2 cellular contexts compared by ENCODE assay signal in genomic region chr12:69837191-69838085, GRCh38.
A peak's percentile ranks its signal among the peaks of the same experiment; 100 is the strongest.
TF ChIP-seq lines count a peak whose summit lies in the region.

No MANE protein-coding gene starts in this region.

TF ChIP-seq in K562, 482 proteins besides CTCF, POLR2A, EP300 and RAD21:
- TF ChIP-seq C11orf30 (IDR thresholded peaks at IDR 0.05; ENCODE audit: low read depth) (no peak), CAMTA2 (CRISPR knock-in tag; conservative IDR thresholded peaks at IDR 0.05) (no peak), NCOR1 (IDR thresholded peaks at IDR 0.05) (no peak), SP2 (IDR thresholded peaks at IDR 0.05; ENCODE audit: extremely low read depth, low read depth, low read length, poor library complexity, severe bottlenecking) (no peak), TAF7 (tag; IDR thresholded peaks at IDR 0.05) (no peak), BDP1 (IDR thresholded peaks at IDR 0.05; ENCODE audit: insufficient read depth, insufficient read length) (no peak), FOS (IDR thresholded peaks at IDR 0.05; ENCODE audit: extremely low read depth, insufficient read length) (no peak), MITF (IDR thresholded peaks at IDR 0.05) (no peak), POLR2AphosphoS5 (IDR thresholded peaks at IDR 0.05; ENCODE audit: control insufficient read depth, insufficient read depth, low read depth, low read length) (no peak), ZNF23 (CRISPR knock-in tag; IDR thresholded peaks at IDR 0.05) (no peak)

TF ChIP-seq in HepG2, 621 proteins besides CTCF, POLR2A, EP300 and RAD21:
- TF ChIP-seq RELA (CRISPR knock-in tag; IDR thresholded peaks at IDR 0.05) (no peak), THAP11 (CRISPR knock-in tag; IDR thresholded peaks at IDR 0.05) (no peak), SKIL (CRISPR knock-in tag; IDR thresholded peaks at IDR 0.05; ENCODE audit: borderline replicate concordance) (no peak), PITX1 (CRISPR knock-in tag; IDR thresholded peaks at IDR 0.05) (no peak), PTBP1 (IDR thresholded peaks at IDR 0.05; ENCODE audit: low read depth, low read length, poor library complexity, severe bottlenecking) (no peak), ZNF878 (CRISPR knock-in tag; IDR thresholded peaks at IDR 0.05) (no peak), TEF (CRISPR knock-in tag; IDR thresholded peaks at IDR 0.05) (no peak), ZNF33B (CRISPR knock-in tag; IDR thresholded peaks at IDR 0.05) (no peak), ZBTB7A (CRISPR knock-in tag; IDR thresholded peaks at IDR 0.05) (no peak), CREB3 (CRISPR knock-in tag; IDR thresholded peaks at IDR 0.05) (no peak), ZNF335 (CRISPR knock-in tag; IDR thresholded peaks at IDR 0.05) (no peak), DBP (CRISPR knock-in tag; IDR thresholded peaks at IDR 0.05; ENCODE audit: not compliant biosample characterization) (no peak), ZMYM3 (CRISPR knock-in tag; IDR thresholded peaks at IDR 0.05) (no peak), TRAFD1 (CRISPR knock-in tag; IDR thresholded peaks at IDR 0.05; ENCODE audit: borderline replicate concordance) (no peak), FLYWCH1 (CRISPR knock-in tag; IDR thresholded peaks at IDR 0.05) (no peak), PLRG1 (conservative IDR thresholded peaks at IDR 0.05) (no peak), CBX5 (CRISPR knock-in tag; IDR thresholded peaks at IDR 0.05; ENCODE audit: borderline replicate concordance) (no peak), ZNF484 (CRISPR knock-in tag; IDR thresholded peaks at IDR 0.05; ENCODE audit: borderline replicate concordance, low read depth) (no peak), ZNF30 (CRISPR knock-in tag; IDR thresholded peaks at IDR 0.05) (no peak), HNF4A (CRISPR knock-in tag; IDR thresholded peaks at IDR 0.05) (peak; percentile 36; the same call in 1 of the 2 replicates), ZSCAN31 (CRISPR knock-in tag; IDR thresholded peaks at IDR 0.05; ENCODE audit: low read depth) (no peak), KLF6 (CRISPR knock-in tag; IDR thresholded peaks at IDR 0.05) (no peak), RFX5 (IDR thresholded peaks at IDR 0.05; ENCODE audit: low read depth, low read length) (no peak), PRPF4 (IDR thresholded peaks at IDR 0.05; ENCODE audit: low read depth, low read length, poor library complexity, severe bottlenecking) (no peak), ETS1 (CRISPR knock-in tag; IDR thresholded peaks at IDR 0.05) (no peak), GABPB1 (CRISPR knock-in tag; IDR thresholded peaks at IDR 0.05) (no peak), YY1 (IDR thresholded peaks at IDR 0.05; ENCODE audit: insufficient read depth, insufficient replicate concordance, low read depth, low read length) (no peak), ZNF674 (CRISPR knock-in tag; IDR thresholded peaks at IDR 0.05; ENCODE audit: low read depth) (no peak), ZNF644 (CRISPR knock-in tag; IDR thresholded peaks at IDR 0.05; ENCODE audit: low read depth) (peak; percentile 50; the same call in 1 of the 2 replicates), SOX5 (CRISPR knock-in tag; IDR thresholded peaks at IDR 0.05; ENCODE audit: borderline replicate concordance) (peak; percentile 61; the same call in 1 of the 2 replicates), AKNA (CRISPR knock-in tag; IDR thresholded peaks at IDR 0.05; ENCODE audit: borderline replicate concordance) (no peak), POLR2AphosphoS2 (IDR thresholded peaks at IDR 0.05; ENCODE audit: low read depth, low read length) (no peak), SRY (CRISPR knock-in tag; IDR thresholded peaks at IDR 0.05) (no peak), CAMTA2 (CRISPR knock-in tag; IDR thresholded peaks at IDR 0.05; ENCODE audit: borderline replicate concordance) (no peak), ZNF501 (CRISPR knock-in tag; IDR thresholded peaks at IDR 0.05) (no peak), ZNF549 (CRISPR knock-in tag; IDR thresholded peaks at IDR 0.05) (no peak), NFRKB (IDR thresholded peaks at IDR 0.05) (no peak), SOX13 (IDR thresholded peaks at IDR 0.05) (no peak), SOX13 (CRISPR knock-in tag; conservative IDR thresholded peaks at IDR 0.05 in 1 of 2, IDR thresholded peaks at IDR 0.05 in 1 of 2) (peak in 1 of 2 experiments; percentile 51; a peak in 2 of 4 replicates), ZNF468 (CRISPR knock-in tag; IDR thresholded peaks at IDR 0.05) (no peak), ARID2 (CRISPR knock-in tag; IDR thresholded peaks at IDR 0.05; ENCODE audit: borderline replicate concordance) (no peak), CSRNP2 (CRISPR knock-in tag; conservative IDR thresholded peaks at IDR 0.05; ENCODE audit: low read depth) (no peak), RFX1 (IDR thresholded peaks at IDR 0.05) (no peak), KDM3A (CRISPR knock-in tag; IDR thresholded peaks at IDR 0.05; ENCODE audit: low read depth) (no peak), STAG1 (CRISPR knock-in tag; IDR thresholded peaks at IDR 0.05) (peak; percentile 12; the same call in 1 of the 2 replicates), ZNF34 (CRISPR knock-in tag; IDR thresholded peaks at IDR 0.05; ENCODE audit: borderline replicate concordance) (no peak), HNF4G (IDR thresholded peaks at IDR 0.05; ENCODE audit: borderline replicate concordance, low read depth, low read length) (0 out of 2 replicates have a peak, but pooled peaks have one; percentile 28), HNF4G (CRISPR knock-in tag; IDR thresholded peaks at IDR 0.05; ENCODE audit: borderline replicate concordance, low read depth) (no peak), SOX6 (IDR thresholded peaks at IDR 0.05) (no peak), SOX6 (CRISPR knock-in tag; IDR thresholded peaks at IDR 0.05) (peak; percentile 51; the same call in 1 of the 2 replicates), ZNF558 (CRISPR knock-in tag; IDR thresholded peaks at IDR 0.05; ENCODE audit: borderline replicate concordance) (no peak), ZNF431 (CRISPR knock-in tag; IDR thresholded peaks at IDR 0.05; ENCODE audit: borderline replicate concordance, low read depth) (no peak), RFX3 (CRISPR knock-in tag; IDR thresholded peaks at IDR 0.05) (no peak), ZNF3 (CRISPR knock-in tag; IDR thresholded peaks at IDR 0.05) (no peak)
